In the genomic region with DNA sequence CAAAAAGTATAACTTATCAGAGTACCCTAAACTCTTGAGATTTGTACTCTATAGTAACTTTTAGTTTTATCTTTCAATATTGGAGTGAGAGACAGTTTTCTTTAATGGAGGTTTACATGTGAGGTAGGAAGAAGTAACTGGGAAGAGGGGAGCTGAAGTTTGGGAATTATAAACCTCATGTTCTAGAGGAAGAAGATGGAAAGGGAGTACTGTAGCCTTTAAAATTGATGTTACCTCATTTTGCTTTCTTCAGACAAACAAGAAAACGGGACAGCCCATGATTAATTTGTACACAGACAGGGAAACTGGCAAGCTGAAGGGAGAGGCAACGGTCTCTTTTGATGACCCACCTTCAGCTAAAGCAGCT, we compare ENCODE assay signal across 16 cellular contexts. TPM values are rescaled to one million over a fixed set of nuclear protein-coding genes. Genes with fewer than 3 reads are reported as not detected.
DNase-seq lines count a peak whose midpoint lies in the region; ATAC-seq lines count a peak whose summit lies in the region.
"Had no signal": no experiment of that assay in that cellular context is flagged by ENCODE, and none has a peak within 500 bp of the region (broad histone marks: within the 10 kb centered on the region; RNA-seq: fewer than 3 reads in every experiment).

No MANE protein-coding gene starts in this region.

- H3K36me3 Mint-ChIP-seq in activated naive CD4-positive, alpha-beta T cell treated with anti-CD3 and anti-CD28 coated beads, Interleukin-2, amount 10 ng/mL, durations not matched to agents 7 days and 5 days = peaks cover 94% of the 10 kb centered on the region
- peaks cover 90% of the 10 kb centered on the region for H3K36me3 Mint-ChIP-seq in activated naive CD8-positive, alpha-beta T cell treated with anti-CD3 and anti-CD28 coated beads for 36 hours
- H3K36me3 Mint-ChIP-seq in stimulated activated memory B cell treated with anti-CD40 and anti-IgM and Interleukin-4, amounts not matched to agents 10 μg/mL and 1 μg/mL and 100 μg/mL, for 72 hours = peaks cover 90% of the 10 kb centered on the region

- no peak for DNase-seq in activated naive CD4-positive, alpha-beta T cell treated with anti-CD3 and anti-CD28 coated beads, Interleukin-2, amount 10 ng/mL, durations not matched to agents 7 days and 5 days
- DNase-seq in activated naive CD4-positive, alpha-beta T cell treated with Interleukin-2 at 50 U/mL for 16 hours = no peak
- DNase-seq in activated naive CD8-positive, alpha-beta T cell treated with anti-CD3 and anti-CD28 coated beads for 36 hours = no peak
- no peak for DNase-seq in activated CD4-positive, CD25-positive, alpha-beta regulatory T cell treated with anti-CD3 and anti-CD28 coated beads, Interleukin-2, amount 50 U/mL, for 72 hours
- no peak for DNase-seq in HCEC 1CT
- DNase-seq: amygdala; erythroblast; Kasumi-1; NCI-H1436; NCI-H345; SHP77; stimulated activated naive CD4-positive, alpha-beta T cell treated with Interleukin-2 at 50 U/mL for 16 hours had no signal

- no peak for ATAC-seq in stimulated activated memory B cell treated with anti-CD40 and anti-IgM and Interleukin-4, amounts not matched to agents 10 μg/mL and 1 μg/mL and 100 μg/mL, for 72 hours

- no peaks in the 10 kb centered on the region for H3K27me3 Mint-ChIP-seq in activated naive CD4-positive, alpha-beta T cell treated with anti-CD3 and anti-CD28 coated beads, Interleukin-2, amount 10 ng/mL, durations not matched to agents 7 days and 5 days
- H3K27me3 Mint-ChIP-seq in activated naive CD8-positive, alpha-beta T cell treated with anti-CD3 and anti-CD28 coated beads for 36 hours = no peaks in the 10 kb centered on the region
- H3K27me3 Mint-ChIP-seq in stimulated activated memory B cell treated with anti-CD40 and anti-IgM and Interleukin-4, amounts not matched to agents 10 μg/mL and 1 μg/mL and 100 μg/mL, for 72 hours = no peaks in the 10 kb centered on the region

- no peak overlapping the region for H3K4me3 Mint-ChIP-seq in activated naive CD4-positive, alpha-beta T cell treated with anti-CD3 and anti-CD28 coated beads, Interleukin-2, amount 10 ng/mL, durations not matched to agents 7 days and 5 days
- no peak overlapping the region for H3K4me3 Mint-ChIP-seq in activated naive CD8-positive, alpha-beta T cell treated with anti-CD3 and anti-CD28 coated beads for 36 hours
- H3K4me3 Mint-ChIP-seq in stimulated activated memory B cell treated with anti-CD40 and anti-IgM and Interleukin-4, amounts not matched to agents 10 μg/mL and 1 μg/mL and 100 μg/mL, for 72 hours = no peak overlapping the region

- H3K4me1 Mint-ChIP-seq in activated naive CD4-positive, alpha-beta T cell treated with anti-CD3 and anti-CD28 coated beads, Interleukin-2, amount 10 ng/mL, durations not matched to agents 7 days and 5 days = peaks cover 74% of the 10 kb centered on the region
- H3K4me1 Mint-ChIP-seq in activated naive CD8-positive, alpha-beta T cell treated with anti-CD3 and anti-CD28 coated beads for 36 hours = peaks cover 82% of the 10 kb centered on the region
- peaks cover 70% of the 10 kb centered on the region for H3K4me1 Mint-ChIP-seq in stimulated activated memory B cell treated with anti-CD40 and anti-IgM and Interleukin-4, amounts not matched to agents 10 μg/mL and 1 μg/mL and 100 μg/mL, for 72 hours

- H3K27ac Mint-ChIP-seq in activated naive CD4-positive, alpha-beta T cell treated with anti-CD3 and anti-CD28 coated beads, Interleukin-2, amount 10 ng/mL, durations not matched to agents 7 days and 5 days = peak overlapping the region; percentile 75
- peak overlapping the region; percentile 70 for H3K27ac Mint-ChIP-seq in activated naive CD8-positive, alpha-beta T cell treated with anti-CD3 and anti-CD28 coated beads for 36 hours
- H3K27ac Mint-ChIP-seq in stimulated activated memory B cell treated with anti-CD40 and anti-IgM and Interleukin-4, amounts not matched to agents 10 μg/mL and 1 μg/mL and 100 μg/mL, for 72 hours = peak overlapping the region; percentile 48

- CTCF ChIA-PET in activated naive CD4-positive, alpha-beta T cell treated with anti-CD3 and anti-CD28 coated beads, Interleukin-2, amount 10 ng/mL, durations not matched to agents 7 days and 5 days (lab: Charles Lee) = interaction anchor here (0.9 kb wide), 1 partner anchor 12 kb away, joined by 3 read pairs; no protein-coding TSS in a partner anchor

- no peaks in the 10 kb centered on the region for H3K9me3 Mint-ChIP-seq in activated naive CD4-positive, alpha-beta T cell treated with anti-CD3 and anti-CD28 coated beads, Interleukin-2, amount 10 ng/mL, durations not matched to agents 7 days and 5 days
- H3K9me3 Mint-ChIP-seq in activated naive CD8-positive, alpha-beta T cell treated with anti-CD3 and anti-CD28 coated beads for 36 hours = no peaks in the 10 kb centered on the region
- no peaks in the 10 kb centered on the region for H3K9me3 Mint-ChIP-seq in stimulated activated memory B cell treated with anti-CD40 and anti-IgM and Interleukin-4, amounts not matched to agents 10 μg/mL and 1 μg/mL and 100 μg/mL, for 72 hours

RNA-seq across cellular contexts. Expression of gene FUS, which starts 9.5 kb away (rescaled TPM):
- total RNA-seq in activated naive CD8-positive, alpha-beta T cell treated with anti-CD3 and anti-CD28 coated beads for 36 hours = 100 to 1,000 TPM; 817 to 858 TPM

RNA-seq across cellular contexts. Expression of gene PYCARD, which starts 13.2 kb away (rescaled TPM):
- 1 to 10 TPM; 5.0 to 5.2 TPM for total RNA-seq in activated naive CD8-positive, alpha-beta T cell treated with anti-CD3 and anti-CD28 coated beads for 36 hours

RNA-seq across cellular contexts. Expression of gene TRIM72, which starts 24.5 kb away (rescaled TPM):
- total RNA-seq in activated naive CD8-positive, alpha-beta T cell treated with anti-CD3 and anti-CD28 coated beads for 36 hours = not detected
- total RNA-seq: osteoblast had no signal

RNA-seq across cellular contexts. Expression of gene PYDC1, which starts 27.5 kb away (rescaled TPM):
- not detected for total RNA-seq in activated naive CD8-positive, alpha-beta T cell treated with anti-CD3 and anti-CD28 coated beads for 36 hours
- total RNA-seq: mesenteric fat pad, osteoblast, skeletal muscle tissue had no signal

RNA-seq across cellular contexts. Expression of gene PRSS36, which starts 39.5 kb away (rescaled TPM):
- total RNA-seq in activated naive CD8-positive, alpha-beta T cell treated with anti-CD3 and anti-CD28 coated beads for 36 hours = under 1 TPM in 1 of 2 experiments, not detected in 1; 0.74 TPM
- total RNA-seq: osteoblast had no signal
